Comparison of ENCODE assay signal across 16 cellular contexts in genomic region chr4:35541888-35542213, GRCh38.
"Had no signal": no experiment of that assay in that cellular context is flagged by ENCODE, and none has a peak within 500 bp of the region (broad histone marks: within the 10 kb centered on the region; RNA-seq: fewer than 3 reads in every experiment).

No MANE protein-coding gene starts in this region.

- H3K79me2 ChIP-seq: hepatocyte had no signal

- H2AFZ ChIP-seq: hepatocyte had no signal

- H3K4me3 ChIP-seq: adrenal gland, hepatocyte, prostate gland, smooth muscle cell had no signal

- DNase-seq: activated CD4-positive, alpha-beta memory T cell treated with anti-CD3 and anti-CD28 coated beads, Interleukin-2, amount 10 ng/mL, durations not matched to agents 7 days and 5 days; activated CD4-positive, alpha-beta T cell treated with anti-CD3 and anti-CD28 coated beads for 36 hours; activated effector memory CD4-positive, alpha-beta T cell treated with Interleukin-2 at 50 U/mL for 16 hours; activated naive CD4-positive, alpha-beta T cell treated with anti-CD3 and anti-CD28 coated beads, Interleukin-2, amount 50 U/mL, for 16 hours; activated T-cell treated with anti-CD3 and anti-CD28 coated beads, Interleukin-2, amount 50 U/mL, for 24 hours; adrenal gland; left ventricle myocardium superior; stimulated activated CD4-positive, alpha-beta T cell treated with anti-CD3 and anti-CD28 coated beads, Interleukin-4, amount 100 ng/mL, for 4 hours; stimulated activated CD8-positive, alpha-beta memory T cell treated with anti-CD3 and anti-CD28 coated beads, Interleukin-4, amount 100 ng/mL, for 48 hours; stimulated activated naive CD4-positive, alpha-beta T cell treated with Interleukin-2 at 50 U/mL for 16 hours; trophoblast cell; WERI-Rb-1 had no signal

- H3K27ac Mint-ChIP-seq: activated CD4-positive, alpha-beta memory T cell treated with anti-CD3 and anti-CD28 coated beads, Interleukin-2, amount 10 ng/mL, durations not matched to agents 7 days and 5 days; activated CD4-positive, alpha-beta T cell treated with anti-CD3 and anti-CD28 coated beads for 36 hours; activated T-cell treated with anti-CD3 and anti-CD28 coated beads, Interleukin-2, amount 50 U/mL, for 24 hours; nephron had no signal

- H3K4me1 Mint-ChIP-seq: activated CD4-positive, alpha-beta memory T cell treated with anti-CD3 and anti-CD28 coated beads, Interleukin-2, amount 10 ng/mL, durations not matched to agents 7 days and 5 days; activated CD4-positive, alpha-beta T cell treated with anti-CD3 and anti-CD28 coated beads for 36 hours; nephron had no signal

- H3K36me3 ChIP-seq: adrenal gland, prostate gland, WERI-Rb-1 had no signal

- H3K27me3 Mint-ChIP-seq: activated CD4-positive, alpha-beta memory T cell treated with anti-CD3 and anti-CD28 coated beads, Interleukin-2, amount 10 ng/mL, durations not matched to agents 7 days and 5 days; activated CD4-positive, alpha-beta T cell treated with anti-CD3 and anti-CD28 coated beads for 36 hours; activated T-cell treated with anti-CD3 and anti-CD28 coated beads, Interleukin-2, amount 50 U/mL, for 24 hours had no signal

- H3K27me3 ChIP-seq: adrenal gland, hepatocyte had no signal

- ATAC-seq: activated CD4-positive, alpha-beta T cell treated with anti-CD3 and anti-CD28 coated beads for 36 hours; left ventricle myocardium superior had no signal

- H3K9me3 ChIP-seq: adrenal gland, prostate gland had no signal

- H3K4me3 Mint-ChIP-seq: activated CD4-positive, alpha-beta memory T cell treated with anti-CD3 and anti-CD28 coated beads, Interleukin-2, amount 10 ng/mL, durations not matched to agents 7 days and 5 days; activated CD4-positive, alpha-beta T cell treated with anti-CD3 and anti-CD28 coated beads for 36 hours; activated T-cell treated with anti-CD3 and anti-CD28 coated beads, Interleukin-2, amount 50 U/mL, for 24 hours; nephron had no signal

- H3K4me1 ChIP-seq: adrenal gland, prostate gland had no signal

- H3K27ac ChIP-seq: adrenal gland, hepatocyte, prostate gland, WERI-Rb-1 had no signal

- H3K4me2 ChIP-seq: hepatocyte, smooth muscle cell had no signal
